12 cellular contexts compared by ENCODE assay signal in genomic region chr11:12258451-12258850, GRCh38.
A peak's percentile ranks its signal among the peaks of the same experiment; 100 is the strongest.
DNase-seq lines count a peak whose midpoint lies in the region; ATAC-seq and TF ChIP-seq lines count a peak whose summit lies in the region.
"Had no signal": no experiment of that assay in that cellular context is flagged by ENCODE, and none has a peak within 500 bp of the region (broad histone marks: within the 10 kb centered on the region; RNA-seq: fewer than 3 reads in every experiment).

No MANE protein-coding gene starts in this region.

- H3K27ac Mint-ChIP-seq in glutamatergic neuron (ENCODE audit: unreplicated experiment): no peak overlapping the region

- H3K4me3 Mint-ChIP-seq in glutamatergic neuron (ENCODE audit: unreplicated experiment): no peak overlapping the region

- H3K36me3 Mint-ChIP-seq in glutamatergic neuron (ENCODE audit: unreplicated experiment): no peaks in the 10 kb centered on the region

- DNase-seq in cardiac muscle cell (ENCODE audit: low read depth in 1 of 2, low spot score in 1 of 2): peak in 1 of 2 donors; percentile 62
- DNase-seq in Right ventricle myocardium superior: no peak
- peak; percentile 46 for DNase-seq in astrocyte of the hippocampus (ENCODE audit: low read depth, low spot score)
- no peak for DNase-seq in left colon
- DNase-seq in aorta: peak in 1 of 2 donors; percentile 28
- no peak for DNase-seq in occipital lobe (lab: John Stamatoyannopoulos, UW)
- DNase-seq in glutamatergic neuron: no peak
- no peak for DNase-seq in NCI-H446 (lab: John Stamatoyannopoulos, UW)
- DNase-seq: amygdala; effector memory CD4-positive, alpha-beta T cell; MV-4-11; testis had no signal

- ATAC-seq in Right ventricle myocardium superior (ENCODE audit: poor library complexity) (no peak), left colon (peak; percentile 53), aorta (ENCODE audit: low FRiP score) (no peak)

- H3K9me3 Mint-ChIP-seq in glutamatergic neuron (ENCODE audit: unreplicated experiment): peaks cover 4% of the 10 kb centered on the region

- H3K36me3 ChIP-seq in cardiac muscle cell (peaks cover 32% of the 10 kb centered on the region), aorta (ENCODE audit: control insufficient read depth in 1 of 2, insufficient read depth in 2 of 2, low read length in 1 of 2) (peaks cover 0 to 24% of the 10 kb centered on the region in 2 donors)

- H3K27ac ChIP-seq in cardiac muscle cell (peak overlapping the region; percentile 81), aorta (ENCODE audit: low read depth in 1 of 2, low read length in 2 of 2) (peak overlapping the region; percentile 22 to 51)
- H3K27ac ChIP-seq: testis had no signal

- H3K4me3 ChIP-seq in cardiac muscle cell (no peak overlapping the region), aorta (ENCODE audit: low read length in 2 of 2) (no peak overlapping the region)
- H3K4me3 ChIP-seq: testis had no signal

- WGBS in aorta, 2 donors: 9 to 24% methylated on average over 3 of the region's 3 CpGs

- no peaks in the 10 kb centered on the region for H3K9me3 ChIP-seq in cardiac muscle cell (ENCODE audit: low read depth)
- H3K9me3 ChIP-seq in aorta (ENCODE audit: control insufficient read depth, low read length): no peaks in the 10 kb centered on the region
- H3K9me3 ChIP-seq: testis had no signal

- H3K27me3 ChIP-seq in cardiac muscle cell (no peaks in the 10 kb centered on the region), aorta (ENCODE audit: control insufficient read depth in 1 of 2, insufficient read depth in 2 of 2, low read length in 1 of 2) (no peaks in the 10 kb centered on the region)
- H3K27me3 ChIP-seq: testis had no signal

- TF ChIP-seq CTCF in cardiac muscle cell (IDR thresholded peaks at IDR 0.05; ENCODE audit: low read depth, low read length) (no peak), glutamatergic neuron (IDR thresholded peaks at IDR 0.05; ENCODE audit: partially characterized antibody, unreplicated experiment) (no peak)

- peaks cover 3% of the 10 kb centered on the region for H3K27me3 Mint-ChIP-seq in glutamatergic neuron (ENCODE audit: unreplicated experiment)

- no peaks in the 10 kb centered on the region for H3K4me1 Mint-ChIP-seq in glutamatergic neuron (ENCODE audit: low read depth, unreplicated experiment)

- peaks cover 18% of the 10 kb centered on the region for H3K4me1 ChIP-seq in cardiac muscle cell (ENCODE audit: low read depth)
- H3K4me1 ChIP-seq in aorta (ENCODE audit: control insufficient read depth in 1 of 2, insufficient read depth in 2 of 2, low read length in 2 of 2): no peaks in the 10 kb centered on the region

- intact Hi-C loops in Right ventricle myocardium superior (cut with DNase I): no loop called here
- intact Hi-C loops in left colon (cut with DNase I, micrococcal nuclease): no loop called here
- intact Hi-C loops in aorta (cut with DNase I): no loop called here
